Comparison of ENCODE assay signal across 8 cellular contexts in the genomic region with DNA sequence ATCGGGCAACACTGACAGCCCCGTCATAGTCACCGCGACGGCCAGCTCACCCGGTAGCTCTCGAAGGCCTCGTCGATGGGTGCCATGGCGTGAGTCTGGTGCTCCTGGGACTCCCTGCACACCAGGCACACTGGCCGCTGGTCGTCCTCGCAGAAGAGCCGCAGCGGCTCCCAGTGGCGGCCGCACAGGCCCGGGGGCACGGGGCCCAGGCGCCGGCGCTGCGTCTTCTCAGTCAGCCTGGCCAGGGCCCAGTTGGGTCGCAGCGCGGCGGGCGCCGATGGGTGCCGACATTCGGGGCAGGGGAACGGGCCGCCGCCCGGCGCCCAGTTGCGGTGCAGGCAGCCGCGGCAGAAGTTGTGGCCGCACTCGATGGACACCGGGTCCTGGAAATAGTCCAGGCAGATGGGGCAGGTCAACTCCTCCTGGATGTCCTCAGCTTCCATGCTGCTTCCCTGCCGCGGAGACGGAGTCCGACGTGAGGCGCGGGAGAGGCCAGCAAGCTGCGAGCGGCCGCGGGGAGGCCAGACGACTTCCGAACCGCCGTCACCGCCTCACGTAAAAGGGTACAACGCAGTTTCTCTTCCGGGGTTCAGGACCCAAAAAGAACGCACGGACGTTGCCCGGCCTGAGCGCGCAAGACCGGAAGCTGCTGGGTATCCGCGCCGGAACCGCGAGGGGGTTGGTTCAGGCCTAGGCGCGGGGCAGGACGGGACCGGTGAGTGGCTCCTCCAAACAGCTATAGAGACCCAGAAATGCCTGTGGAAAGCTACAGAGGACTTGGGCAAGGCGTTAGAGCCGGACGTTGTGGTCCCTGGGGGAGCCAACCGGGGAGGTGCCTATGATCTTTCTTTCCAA. TPM values are rescaled to one million over a fixed set of nuclear protein-coding genes. Genes with fewer than 3 reads are reported as not detected.
DNase-seq lines count a peak whose midpoint lies in the region; ATAC-seq and FAIRE-seq lines count a peak whose summit lies in the region.

Gene TRIM4 (minus strand): TSS at position 572 of the 855 bp plus-strand sequence. CDS start 129 bp downstream, at position 443.

- peak within 1 kb of the TSS; percentile 96 for H3K4me3 Mint-ChIP-seq in natural killer cell treated with Interleukin-12 subunit alpha and Interleukin-12 subunit beta and Interleukin-15 and Interleukin-18, amount 100 ng/mL, for 72 hours
- H3K4me3 Mint-ChIP-seq in stimulated activated naive CD8-positive, alpha-beta T cell treated with anti-CD3 and anti-CD28 coated beads, Interleukin-15, amount 100 ng/mL, for 72 hours, result peak within 1 kb of the TSS; percentile 94

- ATAC-seq in GM21717 (IDR thresholded peaks at IDR 0.05; ENCODE audit: unreplicated experiment), result peak; percentile 93
- peak; percentile 99 to 100 for ATAC-seq in natural killer cell treated with Interleukin-12 subunit alpha and Interleukin-12 subunit beta and Interleukin-15 and Interleukin-18, amount 100 ng/mL, for 72 hours
- ATAC-seq in stimulated activated naive CD8-positive, alpha-beta T cell treated with anti-CD3 and anti-CD28 coated beads, Interleukin-15, amount 100 ng/mL, for 72 hours, result peak; percentile 99

- in situ Hi-C loops in KBM-7 (cut with MboI; ENCODE audit: low pct_unique_long_range_greater_than_20kb, low sequenced_read_pairs), result no loop called here

- no peaks in the 10 kb centered on the region for H3K9me3 Mint-ChIP-seq in natural killer cell treated with Interleukin-12 subunit alpha and Interleukin-12 subunit beta and Interleukin-15 and Interleukin-18, amount 100 ng/mL, for 72 hours
- H3K9me3 Mint-ChIP-seq in stimulated activated naive CD8-positive, alpha-beta T cell treated with anti-CD3 and anti-CD28 coated beads, Interleukin-15, amount 100 ng/mL, for 72 hours, result no peaks in the 10 kb centered on the region

- peaks cover 40% of the 10 kb centered on the region for H3K36me3 Mint-ChIP-seq in natural killer cell treated with Interleukin-12 subunit alpha and Interleukin-12 subunit beta and Interleukin-15 and Interleukin-18, amount 100 ng/mL, for 72 hours

- H3K27ac Mint-ChIP-seq in natural killer cell treated with Interleukin-12 subunit alpha and Interleukin-12 subunit beta and Interleukin-15 and Interleukin-18, amount 100 ng/mL, for 72 hours, result peak within 1 kb of the TSS; percentile 95 to 96
- peak within 1 kb of the TSS; percentile 97 to 99 for H3K27ac Mint-ChIP-seq in stimulated activated naive CD8-positive, alpha-beta T cell treated with anti-CD3 and anti-CD28 coated beads, Interleukin-15, amount 100 ng/mL, for 72 hours

- DNase-seq in DMS79 (lab: John Stamatoyannopoulos, UW), result peak; percentile 90
- DNase-seq in KBM-7, result peak; percentile 92
- peak; percentile 79 for DNase-seq in RCC 7860 (ENCODE audit: low spot score)
- peak; percentile 86 for DNase-seq in activated T-helper 1 cell treated with Interleukin-2 at 50 U/mL for 16 hours (ENCODE audit: low read depth)
- peak; percentile 94 for DNase-seq in fibroblast of gingiva (ENCODE audit: low read depth)
- DNase-seq in natural killer cell treated with Interleukin-12 subunit alpha and Interleukin-12 subunit beta and Interleukin-15 and Interleukin-18, amount 100 ng/mL, for 72 hours (ENCODE audit: low spot score), result peak; percentile 96
- peak; percentile 87 to 94 for DNase-seq in stimulated activated naive CD8-positive, alpha-beta T cell treated with anti-CD3 and anti-CD28 coated beads, Interleukin-15, amount 100 ng/mL, for 72 hours

- FAIRE-seq in RCC 7860 (lab: Jason Lieb, UNC), result peak; percentile 68

- H3K27me3 Mint-ChIP-seq in natural killer cell treated with Interleukin-12 subunit alpha and Interleukin-12 subunit beta and Interleukin-15 and Interleukin-18, amount 100 ng/mL, for 72 hours, result no peaks in the 10 kb centered on the region
- H3K27me3 Mint-ChIP-seq in stimulated activated naive CD8-positive, alpha-beta T cell treated with anti-CD3 and anti-CD28 coated beads, Interleukin-15, amount 100 ng/mL, for 72 hours, result no peaks in the 10 kb centered on the region

- peaks cover 31 to 44% of the 10 kb centered on the region in 2 donors for H3K4me1 Mint-ChIP-seq in natural killer cell treated with Interleukin-12 subunit alpha and Interleukin-12 subunit beta and Interleukin-15 and Interleukin-18, amount 100 ng/mL, for 72 hours (ENCODE audit: low read depth in 2 of 2)
- H3K4me1 Mint-ChIP-seq in stimulated activated naive CD8-positive, alpha-beta T cell treated with anti-CD3 and anti-CD28 coated beads, Interleukin-15, amount 100 ng/mL, for 72 hours, result peaks cover 45% of the 10 kb centered on the region

RNA-seq across cellular contexts. Expression of gene TRIM4, which starts in this region (rescaled TPM):
- total RNA-seq in natural killer cell treated with Interleukin-12 subunit alpha and Interleukin-12 subunit beta and Interleukin-15 and Interleukin-18, amount 100 ng/mL, for 72 hours, result 10 to 100 TPM; 29.9 to 30.8 TPM

Comparison
In these comparisons a context has a peak if more than half of its experiments do, and no peak if none do; other contexts are left out.
1. Peak in every context shown above with its lines: DNase-seq and ATAC-seq.